In the genomic region with DNA sequence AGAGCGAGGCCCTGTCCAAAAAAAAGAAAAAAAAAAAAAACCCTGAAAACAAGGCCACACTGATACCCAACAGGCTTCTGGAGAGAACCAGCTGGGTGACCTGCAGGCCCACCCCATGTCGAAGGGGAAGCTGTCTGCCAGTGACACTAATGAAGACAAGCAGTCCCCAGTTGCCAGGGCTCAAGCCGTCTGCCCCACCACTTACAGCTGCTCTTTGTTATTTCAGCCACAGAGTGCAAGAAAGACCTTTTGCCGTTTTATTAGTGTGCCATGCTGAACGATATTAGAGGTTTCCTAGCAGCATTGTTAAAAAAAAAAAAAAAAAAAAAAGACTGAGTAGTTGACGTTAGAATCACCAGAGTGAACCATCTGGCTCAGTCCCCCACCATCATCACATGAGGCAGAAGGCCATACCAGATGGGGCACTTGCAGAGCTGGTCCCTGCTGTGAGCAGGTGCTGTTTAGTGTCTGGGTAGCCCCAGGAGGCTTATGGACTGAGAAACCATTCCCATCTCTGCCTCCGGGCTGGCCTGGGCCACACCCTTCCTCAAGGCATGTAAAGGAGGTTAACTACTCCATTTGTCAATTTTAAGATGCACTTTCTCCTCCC, we compare ENCODE assay signal across 1 cellular context.
TF ChIP-seq lines count a peak whose summit lies in the region.

No MANE protein-coding gene starts in this region.

TF ChIP-seq in GM23338, 12 proteins besides CTCF, POLR2A, EP300 and RAD21 (continued from another document):
- TF ChIP-seq ZNF462 (CRISPR knock-in tag; IDR thresholded peaks at IDR 0.05) (no peak), CREB1 (CRISPR knock-in tag; IDR thresholded peaks at IDR 0.05; ENCODE audit: low read depth) (no peak), ZNF331 (CRISPR knock-in tag; IDR thresholded peaks at IDR 0.05; ENCODE audit: low read depth) (no peak), ZNF114 (CRISPR knock-in tag; IDR thresholded peaks at IDR 0.05) (no peak), EZH2phosphoT487 (IDR thresholded peaks at IDR 0.05; ENCODE audit: unreplicated experiment) (no peak), POLR2AphosphoS5 (IDR thresholded peaks at IDR 0.05; ENCODE audit: low read depth) (no peak), STAT1 (IDR thresholded peaks at IDR 0.05; ENCODE audit: unreplicated experiment) (no peak)
